8 cellular contexts compared by ENCODE assay signal in genomic region chr5:78360674-78361225, GRCh38. TPM values are rescaled to one million over a fixed set of nuclear protein-coding genes. Genes with fewer than 3 reads are reported as not detected.
DNase-seq lines count a peak whose midpoint lies in the region; ATAC-seq, FAIRE-seq and TF ChIP-seq lines count a peak whose summit lies in the region.

No MANE protein-coding gene starts in this region.

- H3K4me2 ChIP-seq in BLaER1, result peak overlapping the region; percentile 83

- H3K9me3 ChIP-seq in BLaER1 (no peaks in the 10 kb centered on the region), left lung (no peaks in the 10 kb centered on the region)

- no peak for TF ChIP-seq CTCF in left lung (IDR thresholded peaks at IDR 0.05)
- TF ChIP-seq CTCF in D721Med (IDR thresholded peaks at IDR 0.05; ENCODE audit: insufficient read depth, missing control alignments), result no peak

- DNase-seq in HUDEP-2 (lab: John Stamatoyannopoulos, UW; ENCODE audit: unreplicated experiment in 76 of 76), result peak in 39 of 76 experiments; percentile 4 to 53 (median 30)
- peak; percentile 62 for DNase-seq in activated CD4-positive, CD25-positive, alpha-beta regulatory T cell treated with anti-CD3 and anti-CD28 coated beads, Interleukin-2, amount 50 U/mL, for 72 hours
- peak; percentile 80 for DNase-seq in central memory CD4-positive, alpha-beta T cell
- DNase-seq in left lung, result peak; percentile 59 to 91
- DNase-seq in stimulated activated CD4-positive, alpha-beta T cell treated with anti-CD3 and anti-CD28 coated beads, Interleukin-4, amount 100 ng/mL, for 48 hours (ENCODE audit: low read depth in 2 of 2), result peak; percentile 34 to 42
- DNase-seq in D721Med (ENCODE audit: insufficient read length, low spot score), result no peak

- no peak for FAIRE-seq in D721Med (lab: Jason Lieb, UNC)

- H3K4me1 ChIP-seq in BLaER1 (peaks cover 27% of the 10 kb centered on the region), left lung (peaks cover 11 to 27% of the 10 kb centered on the region in 2 donors)

- H3K4me3 ChIP-seq in BLaER1, result peak overlapping the region; percentile 98
- H3K4me3 ChIP-seq in left lung, result peak overlapping the region; percentile 89 to 95

- H3K27me3 ChIP-seq in BLaER1 (no peaks in the 10 kb centered on the region), left lung (no peaks in the 10 kb centered on the region)

- intact Hi-C loops in left lung (cut with DNase I), result no loop called here

- H4K20me1 ChIP-seq in BLaER1, result peaks cover 21% of the 10 kb centered on the region; the same call in 1 of the 2 replicates

- ATAC-seq in GM21360 (IDR thresholded peaks at IDR 0.05; ENCODE audit: unreplicated experiment), result peak; percentile 32
- ATAC-seq in left lung, result peak; percentile 66

- peak overlapping the region; percentile 90 for H3K9ac ChIP-seq in BLaER1

- H3K36me3 ChIP-seq in BLaER1 (peaks cover 19% of the 10 kb centered on the region; the same call in 1 of the 2 replicates), left lung (no peaks in the 10 kb centered on the region)

- H3K27ac ChIP-seq in BLaER1 (peak overlapping the region; percentile 95), left lung (peak overlapping the region; percentile 90 to 94)

RNA-seq across cellular contexts. Expression of gene SCAMP1, which starts 0.3 kb away (rescaled TPM):
- total RNA-seq in left lung, result 10 to 100 TPM; 31.9 to 34.6 TPM
